Comparison of ENCODE assay signal across 8 cellular contexts in the genomic region with DNA sequence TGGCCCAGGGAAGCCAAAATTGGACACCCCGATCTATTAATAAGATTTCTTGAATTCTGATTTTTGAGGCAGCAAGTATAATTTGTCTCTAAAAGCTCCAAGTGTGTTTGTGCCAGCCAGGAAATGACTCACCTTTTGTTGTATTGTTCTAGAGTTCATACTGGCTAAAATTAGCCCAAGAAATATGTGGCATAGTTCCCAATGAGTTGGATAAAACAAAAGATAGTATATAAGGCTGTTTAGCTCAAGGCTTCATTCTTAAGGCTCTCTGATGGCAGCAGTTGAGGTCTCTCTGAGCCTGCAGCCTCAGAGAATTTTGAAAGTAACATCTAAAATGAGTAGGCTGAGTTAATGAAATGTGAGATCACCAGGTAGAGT. TPM values are rescaled to one million over a fixed set of nuclear protein-coding genes. Genes with fewer than 3 reads are reported as not detected.
DNase-seq lines count a peak whose midpoint lies in the region; ATAC-seq and TF ChIP-seq lines count a peak whose summit lies in the region.

No MANE protein-coding gene starts in this region.

- H3K9me3 ChIP-seq in HUES6 (ENCODE audit: control insufficient read depth, insufficient read depth, low read depth, low read length) (no peaks in the 10 kb centered on the region), breast epithelium (no peaks in the 10 kb centered on the region), lower lobe of right lung (no peaks in the 10 kb centered on the region)

- H3K36me3 ChIP-seq in HUES6 (ENCODE audit: control insufficient read depth, insufficient read depth, low read length) (peaks cover 87% of the 10 kb centered on the region), breast epithelium (peaks cover 7% of the 10 kb centered on the region), lower lobe of right lung (peaks cover 98% of the 10 kb centered on the region)

- TF ChIP-seq POLR2A in breast epithelium (IDR thresholded peaks at IDR 0.05), result no peak

- in situ Hi-C loops in ACHN (cut with HindIII; ENCODE audit: low pct_ligation_motif_present, low pct_unique_long_range_greater_than_20kb, low sequenced_read_pairs), result no loop called here

- ATAC-seq in lower lobe of right lung (peak in 1 of 2 donors; percentile 54), GM21423 (IDR thresholded peaks at IDR 0.05; ENCODE audit: unreplicated experiment) (no peak)

- DNase-seq in ACHN, result peak; percentile 52
- no peak for DNase-seq in breast epithelium (ENCODE audit: low spot score in 2 of 2)
- DNase-seq in lower lobe of right lung, result no peak
- no peak for DNase-seq in Ammon's horn (ENCODE audit: low spot score)
- DNase-seq in NCI-H82 (lab: John Stamatoyannopoulos, UW), result no peak
- no peak for DNase-seq in NCI-H526 treated with DMSO at 0.1 percent for 48 hours (lab: John Stamatoyannopoulos, UW)

- H3K9ac ChIP-seq in HUES6 (ENCODE audit: low read length), result no peak overlapping the region

- H3K27ac ChIP-seq in HUES6 (ENCODE audit: low read depth, low read length), result peak overlapping the region; percentile 16
- peak overlapping the region; percentile 71 to 77 for H3K27ac ChIP-seq in breast epithelium
- H3K27ac ChIP-seq in lower lobe of right lung, result peak overlapping the region; percentile 53

- H3K4me1 ChIP-seq in HUES6 (ENCODE audit: control insufficient read depth, insufficient read depth, low read length), result peaks cover 18% of the 10 kb centered on the region
- peaks cover 0 to 9% of the 10 kb centered on the region in 2 donors for H3K4me1 ChIP-seq in breast epithelium
- peaks cover 25% of the 10 kb centered on the region for H3K4me1 ChIP-seq in lower lobe of right lung

- intact Hi-C loops in breast epithelium (cut with DNase I; ENCODE audit: low total_unique reads), result no loop called here
- intact Hi-C loops in lower lobe of right lung (cut with DNase I), result no loop called here

- no peaks in the 10 kb centered on the region for H3K27me3 ChIP-seq in HUES6 (ENCODE audit: control insufficient read depth, insufficient read depth, low read length)
- no peaks in the 10 kb centered on the region for H3K27me3 ChIP-seq in breast epithelium
- no peaks in the 10 kb centered on the region for H3K27me3 ChIP-seq in lower lobe of right lung (ENCODE audit: low read depth)

- no peak overlapping the region for H3K4me3 ChIP-seq in HUES6 (ENCODE audit: low read depth, low read length)
- H3K4me3 ChIP-seq in breast epithelium, result peak overlapping the region in 2 of 3 donors; percentile 18 to 21
- H3K4me3 ChIP-seq in lower lobe of right lung, result no peak overlapping the region

- TF ChIP-seq CTCF in breast epithelium (IDR thresholded peaks at IDR 0.05) (no peak), lower lobe of right lung (IDR thresholded peaks at IDR 0.05) (no peak)

RNA-seq across cellular contexts. Expression of a gene that starts 21.6 kb away (rescaled TPM):
- total RNA-seq in breast epithelium (10 to 100 TPM; 35.2 to 80.9 (median 57.7) TPM), lower lobe of right lung (28.3 TPM)

RNA-seq across cellular contexts. Expression of a gene that starts 21.7 kb away (rescaled TPM):
- total RNA-seq in breast epithelium, result 10 to 100 TPM in 1 of 3 donors, 1 to 10 TPM in 2; 5.6 to 11.0 (median 5.6) TPM
- 4.8 TPM for total RNA-seq in lower lobe of right lung

Comparison
In these comparisons a context has a peak if more than half of its experiments do, and no peak if none do; other contexts are left out.
1. H3K27ac ChIP-seq: peak in every context shown above with its lines; median percentile 74 in breast epithelium; 53 in lower lobe of right lung; 16 in HUES6.
2. H3K4me3 ChIP-seq: peak in breast epithelium (2 of 3); none in HUES6 (single experiment) and lower lobe of right lung (single experiment).